Comparison of ENCODE assay signal across 36 cellular contexts in the genomic region with DNA sequence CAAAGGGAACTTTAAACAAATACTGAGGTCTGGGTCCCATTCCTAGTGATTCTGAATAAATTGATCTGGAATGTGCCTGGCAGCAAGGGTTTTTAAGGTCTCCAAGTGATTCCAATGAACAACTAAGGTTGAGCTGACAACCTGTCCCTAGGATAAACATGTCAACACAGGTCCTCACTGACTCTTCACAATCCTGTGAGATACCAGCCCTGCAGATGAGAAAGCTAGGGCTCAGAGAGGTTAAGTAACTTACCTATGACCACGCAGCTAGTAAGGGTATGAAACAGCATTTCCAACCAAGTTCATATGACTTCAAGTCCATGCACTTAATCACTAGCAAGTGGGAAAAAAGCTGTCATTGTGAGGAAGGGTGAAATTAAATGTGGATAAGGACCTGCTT.
"Had no signal": no experiment of that assay in that cellular context is flagged by ENCODE, and none has a peak within 500 bp of the region (broad histone marks: within the 10 kb centered on the region; RNA-seq: fewer than 3 reads in every experiment).

No MANE protein-coding gene starts in this region.

- H3K27me3 Mint-ChIP-seq: activated B cell treated with CpG ODN at 0.5 μM for 24 hours; activated CD4-positive, alpha-beta memory T cell treated with anti-CD3 and anti-CD28 coated beads for 36 hours; activated CD4-positive, alpha-beta T cell treated with anti-CD3 and anti-CD28 coated beads, Interleukin-2, amount 10 ng/mL, durations not matched to agents 24 days and 14 days; activated CD8-positive, alpha-beta T cell treated with anti-CD3 and anti-CD28 coated beads for 36 hours; activated T-helper 17 cell treated with anti-CD3 and anti-CD28 coated beads, Interleukin-2, amount 50 U/mL, for 72 hours; central memory CD8-positive, alpha-beta T cell; T-cell; T-helper 17 cell had no signal

- H3K4me3 ChIP-seq: adrenal gland, body of pancreas, breast epithelium, cardiac muscle cell had no signal

- H3K9me3 Mint-ChIP-seq: activated B cell treated with CpG ODN at 0.5 μM for 24 hours; activated CD4-positive, alpha-beta memory T cell treated with anti-CD3 and anti-CD28 coated beads for 36 hours; activated CD4-positive, alpha-beta T cell treated with anti-CD3 and anti-CD28 coated beads, Interleukin-2, amount 10 ng/mL, durations not matched to agents 24 days and 14 days; activated naive CD4-positive, alpha-beta T cell treated with anti-CD3 and anti-CD28 coated beads, Interleukin-2, amount 50 U/mL, for 72 hours; activated T-cell treated with anti-CD3 and anti-CD28 coated beads, Interleukin-2, amount 50 U/mL, for 4 hours; activated T-cell treated with anti-CD3 and anti-CD28 coated beads, Interleukin-2, amount 50 U/mL, for 72 hours; activated T-helper 1 cell treated with anti-CD3 and anti-CD28 coated beads, Interleukin-12 subunit alpha, Interleukin-12 subunit beta, Interleukin-2, Interleukin-4 antibody, amounts not matched to agents 30 ng/mL and 10 ng/mL and 1 ng/mL, durations not matched to agents 14 hours and 24 hours and 36 hours; activated T-helper 17 cell treated with anti-CD3 and anti-CD28 coated beads, Interleukin-2, amount 50 U/mL, for 72 hours; central memory CD8-positive, alpha-beta T cell; T-cell had no signal

- DNase-seq: activated B cell treated with CpG ODN at 0.5 μM for 24 hours; activated CD4-positive, alpha-beta memory T cell treated with anti-CD3 and anti-CD28 coated beads for 36 hours; activated CD4-positive, alpha-beta T cell treated with anti-CD3 and anti-CD28 coated beads for 4 hours; activated CD4-positive, alpha-beta T cell treated with anti-CD3 and anti-CD28 coated beads, Interleukin-2, amount 10 ng/mL, durations not matched to agents 24 days and 14 days; activated CD4-positive, alpha-beta T cell treated with anti-CD3 and anti-CD28 coated beads, Interleukin-2, amount 50 U/mL, for 1 hour; activated CD4-positive, alpha-beta T cell treated with anti-CD3 and anti-CD28 coated beads, Interleukin-2, amount 50 U/mL, for 4 hours; activated CD4-positive, CD25-positive, alpha-beta regulatory T cell treated with anti-CD3 and anti-CD28 coated beads, Interleukin-2, amount 50 U/mL, for 72 hours; activated CD8-positive, alpha-beta memory T cell treated with anti-CD3 and anti-CD28 coated beads, Interleukin-2, amount 50 U/mL, for 4 hours; activated CD8-positive, alpha-beta T cell treated with anti-CD3 and anti-CD28 coated beads for 36 hours; activated effector memory CD4-positive, alpha-beta T cell treated with anti-CD3 and anti-CD28 coated beads, Interleukin-2, amount 50 U/mL, for 16 hours; activated gamma-delta T cell treated with Interleukin-2 at 50 U/mL for 16 hours; activated naive CD4-positive, alpha-beta T cell; activated naive CD4-positive, alpha-beta T cell treated with anti-CD3 and anti-CD28 coated beads for 36 hours; activated naive CD4-positive, alpha-beta T cell treated with anti-CD3 and anti-CD28 coated beads, Interleukin-2, amount 50 U/mL, for 16 hours; activated T-cell treated with anti-CD3 and anti-CD28 coated beads for 4 hours; activated T-cell treated with anti-CD3 and anti-CD28 coated beads, Interleukin-2, amount 50 U/mL, for 1 hour; activated T-cell treated with anti-CD3 and anti-CD28 coated beads, Interleukin-2, amount 50 U/mL, for 4 hours; activated T-cell treated with anti-CD3 and anti-CD28 coated beads, Interleukin-2, amount 50 U/mL, for 72 hours; adrenal gland; amniotic stem cell; aorta; body of pancreas; brain microvascular endothelial cell; caudate nucleus; cerebellar nuclear complex; T-cell; T-helper 17 cell had no signal

- H3K4me3 Mint-ChIP-seq: activated B cell treated with CpG ODN at 0.5 μM for 24 hours; activated CD4-positive, alpha-beta memory T cell treated with anti-CD3 and anti-CD28 coated beads for 36 hours; activated CD4-positive, alpha-beta T cell treated with anti-CD3 and anti-CD28 coated beads, Interleukin-2, amount 10 ng/mL, durations not matched to agents 24 days and 14 days; activated CD8-positive, alpha-beta T cell treated with anti-CD3 and anti-CD28 coated beads for 36 hours; activated naive CD4-positive, alpha-beta T cell treated with anti-CD3 and anti-CD28 coated beads for 36 hours; activated T-cell treated with anti-CD3 and anti-CD28 coated beads, Interleukin-2, amount 50 U/mL, for 4 hours; activated T-cell treated with anti-CD3 and anti-CD28 coated beads, Interleukin-2, amount 50 U/mL, for 72 hours; activated T-helper 1 cell treated with anti-CD3 and anti-CD28 coated beads, Interleukin-12 subunit alpha, Interleukin-12 subunit beta, Interleukin-2, Interleukin-4 antibody, amounts not matched to agents 30 ng/mL and 10 ng/mL and 1 ng/mL, durations not matched to agents 14 hours and 24 hours and 36 hours; activated T-helper 17 cell treated with anti-CD3 and anti-CD28 coated beads, Interleukin-2, amount 50 U/mL, for 72 hours; central memory CD8-positive, alpha-beta T cell; T-cell; T-helper 17 cell had no signal

- H3K27me3 ChIP-seq: adrenal gland, body of pancreas, brain microvascular endothelial cell, breast epithelium, cardiac muscle cell had no signal

- ATAC-seq: activated CD8-positive, alpha-beta T cell treated with anti-CD3 and anti-CD28 coated beads for 36 hours; activated naive CD4-positive, alpha-beta T cell treated with anti-CD3 and anti-CD28 coated beads, Interleukin-2, amount 50 U/mL, for 72 hours; activated T-cell treated with anti-CD3 and anti-CD28 coated beads, Interleukin-2, amount 50 U/mL, for 4 hours; activated T-cell treated with anti-CD3 and anti-CD28 coated beads, Interleukin-2, amount 50 U/mL, for 72 hours; activated T-helper 17 cell treated with anti-CD3 and anti-CD28 coated beads, Interleukin-2, amount 50 U/mL, for 72 hours; body of pancreas; T-cell; T-helper 17 cell had no signal

- FAIRE-seq: astrocyte, TTC549 had no signal

- H3K4me1 ChIP-seq: adrenal gland, body of pancreas, breast epithelium had no signal

- H3K9me3 ChIP-seq: adrenal gland, body of pancreas, breast epithelium had no signal

- H3K27ac Mint-ChIP-seq: activated B cell treated with CpG ODN at 0.5 μM for 24 hours; activated CD4-positive, alpha-beta memory T cell treated with anti-CD3 and anti-CD28 coated beads for 36 hours; activated CD4-positive, alpha-beta T cell treated with anti-CD3 and anti-CD28 coated beads, Interleukin-2, amount 10 ng/mL, durations not matched to agents 24 days and 14 days; activated CD8-positive, alpha-beta T cell treated with anti-CD3 and anti-CD28 coated beads for 36 hours; activated naive CD4-positive, alpha-beta T cell treated with anti-CD3 and anti-CD28 coated beads for 36 hours; activated naive CD4-positive, alpha-beta T cell treated with anti-CD3 and anti-CD28 coated beads, Interleukin-2, amount 50 U/mL, for 72 hours; activated T-cell treated with anti-CD3 and anti-CD28 coated beads, Interleukin-2, amount 50 U/mL, for 72 hours; activated T-helper 1 cell treated with anti-CD3 and anti-CD28 coated beads, Interleukin-12 subunit alpha, Interleukin-12 subunit beta, Interleukin-2, Interleukin-4 antibody, amounts not matched to agents 30 ng/mL and 10 ng/mL and 1 ng/mL, durations not matched to agents 14 hours and 24 hours and 36 hours; activated T-helper 17 cell treated with anti-CD3 and anti-CD28 coated beads, Interleukin-2, amount 50 U/mL, for 72 hours; T-cell had no signal

- H3K36me3 ChIP-seq: adrenal gland, brain microvascular endothelial cell, breast epithelium, cardiac muscle cell had no signal

- H3K27ac ChIP-seq: adrenal gland, body of pancreas, brain microvascular endothelial cell, breast epithelium, cardiac muscle cell, VCaP had no signal
